Comparison of ENCODE assay signal across 18 cellular contexts in genomic region chr19:23420824-23421223, GRCh38.
"Had no signal": no experiment of that assay in that cellular context is flagged by ENCODE, and none has a peak within 500 bp of the region (broad histone marks: within the 10 kb centered on the region; RNA-seq: fewer than 3 reads in every experiment).

No MANE protein-coding gene starts in this region.

- H3K4me1 Mint-ChIP-seq: activated T-helper 17 cell treated with anti-CD3 and anti-CD28 coated beads, Interleukin-2, amount 50 U/mL, for 72 hours had no signal

- H3K4me1 ChIP-seq: adrenal gland, gastrocnemius medialis had no signal

- H3K27ac Mint-ChIP-seq: activated naive CD8-positive, alpha-beta T cell; activated T-helper 17 cell treated with anti-CD3 and anti-CD28 coated beads, Interleukin-2, amount 50 U/mL, for 72 hours; naive thymus-derived CD4-positive, alpha-beta T cell had no signal

- H3K36me3 ChIP-seq: adrenal gland, gastrocnemius medialis, spleen, thoracic aorta, upper lobe of left lung had no signal

- ATAC-seq: activated T-helper 17 cell treated with anti-CD3 and anti-CD28 coated beads, Interleukin-2, amount 50 U/mL, for 72 hours; esophagus mucosa; gastrocnemius medialis; naive thymus-derived CD4-positive, alpha-beta T cell had no signal

- H3K27ac ChIP-seq: adrenal gland, gastrocnemius medialis, spleen, thoracic aorta, upper lobe of left lung had no signal

- H3K4me3 Mint-ChIP-seq: activated naive CD8-positive, alpha-beta T cell; activated T-helper 17 cell treated with anti-CD3 and anti-CD28 coated beads, Interleukin-2, amount 50 U/mL, for 72 hours; naive thymus-derived CD4-positive, alpha-beta T cell; neural crest cell had no signal

- H3K27me3 Mint-ChIP-seq: activated T-helper 17 cell treated with anti-CD3 and anti-CD28 coated beads, Interleukin-2, amount 50 U/mL, for 72 hours had no signal

- H3K4me3 ChIP-seq: adrenal gland, gastrocnemius medialis, lung, spleen, thoracic aorta, upper lobe of left lung had no signal

- H3K36me3 Mint-ChIP-seq: activated naive CD8-positive, alpha-beta T cell had no signal

- H3K9me3 ChIP-seq: adrenal gland, gastrocnemius medialis, thoracic aorta had no signal

- H3K9me3 Mint-ChIP-seq: activated T-helper 17 cell treated with anti-CD3 and anti-CD28 coated beads, Interleukin-2, amount 50 U/mL, for 72 hours had no signal

- DNase-seq: activated T-cell treated with anti-CD3 and anti-CD28 coated beads, Interleukin-2, amount 50 U/mL, for 1 hour; adrenal gland; central memory CD4-positive, alpha-beta T cell; effector memory CD4-positive, alpha-beta T cell; gastrocnemius medialis; naive thymus-derived CD4-positive, alpha-beta T cell; posterior cingulate gyrus; spleen; stimulated activated CD4-positive, alpha-beta T cell treated with anti-CD3 and anti-CD28 coated beads, Interleukin-4, amount 100 ng/mL, for 1 hour; stimulated activated naive CD4-positive, alpha-beta T cell treated with Interleukin-2 at 50 U/mL for 16 hours; T-helper 1 cell; upper lobe of left lung had no signal

- H3K27me3 ChIP-seq: adrenal gland, upper lobe of left lung had no signal
